In genomic region chr11:65329503-65329902, GRCh38 we compare ENCODE assay signal across 1 cellular context.
TF ChIP-seq lines count a peak whose summit lies in the region.

No MANE protein-coding gene starts in this region.

TF ChIP-seq in GM12878, 131 proteins besides CTCF, POLR2A, EP300 and RAD21:
- TF ChIP-seq SPI1 (IDR thresholded peaks at IDR 0.05; ENCODE audit: borderline replicate concordance, insufficient read depth, low read depth, low read length) (peak; percentile 17; the same call in 1 of the 2 replicates), NR2C1 (IDR thresholded peaks at IDR 0.05) (no peak), SRF (IDR thresholded peaks at IDR 0.05; ENCODE audit: low read depth in 2 of 2, low read length in 2 of 2) (no peak), TAF1 (IDR thresholded peaks at IDR 0.05; ENCODE audit: borderline replicate concordance, low read depth, low read length) (no peak), SMARCA5 (IDR thresholded peaks at IDR 0.05) (no peak)
- TF ChIP-seq, protein P1, sequence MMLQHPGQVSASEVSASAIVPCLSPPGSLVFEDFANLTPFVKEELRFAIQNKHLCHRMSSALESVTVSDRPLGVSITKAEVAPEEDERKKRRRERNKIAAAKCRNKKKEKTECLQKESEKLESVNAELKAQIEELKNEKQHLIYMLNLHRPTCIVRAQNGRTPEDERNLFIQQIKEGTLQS (IDR thresholded peaks at IDR 0.05; ENCODE audit: borderline replicate concordance, extremely low read depth, low read depth, low read length), result no peak
